ENCODE assay signal across 8 cellular contexts in genomic region chr17:77197115-77197514, GRCh38.
"Had no signal": no experiment of that assay in that cellular context is flagged by ENCODE, and none has a peak within 500 bp of the region (broad histone marks: within the 10 kb centered on the region; RNA-seq: fewer than 3 reads in every experiment).

No MANE protein-coding gene starts in this region.

- DNase-seq: GM23248, GOT3, H9, HCEC 1CT, HFFc6 had no signal

- FAIRE-seq: H54, HepG2 had no signal

- H2AFZ ChIP-seq: GM23248 had no signal

- H3K9ac ChIP-seq: GM23248 had no signal

- H3K27ac ChIP-seq: GM23248, HL-60 had no signal

- H3K4me3 ChIP-seq: GM23248 had no signal
